In genomic region chr9:21413089-21414023, GRCh38 we compare ENCODE assay signal across 11 cellular contexts. TPM values are rescaled to one million over a fixed set of nuclear protein-coding genes. Genes with fewer than 3 reads are reported as not detected.
DNase-seq lines count a peak whose midpoint lies in the region; ATAC-seq and TF ChIP-seq lines count a peak whose summit lies in the region.
"Had no signal": no experiment of that assay in that cellular context is flagged by ENCODE, and none has a peak within 500 bp of the region (broad histone marks: within the 10 kb centered on the region; RNA-seq: fewer than 3 reads in every experiment).

No MANE protein-coding gene starts in this region.

- TF ChIP-seq CTCF in brain microvascular endothelial cell (IDR thresholded peaks at IDR 0.05; ENCODE audit: low read depth, low read length, missing control alignments) (peak; percentile 45), osteoblast (IDR thresholded peaks at IDR 0.05; ENCODE audit: extremely low read depth, low read depth, low read length) (peak; percentile 53), osteocyte (IDR thresholded peaks at IDR 0.05) (no peak), gastroesophageal sphincter (IDR thresholded peaks at IDR 0.05) (no peak)

- no peaks in the 10 kb centered on the region for H4K20me1 ChIP-seq in osteoblast (ENCODE audit: insufficient read depth, low read length)

- H3K9me3 Mint-ChIP-seq in osteocyte (ENCODE audit: unreplicated experiment), result no peaks in the 10 kb centered on the region

- H3K4me2 ChIP-seq in osteoblast (ENCODE audit: insufficient read depth, low read length), result no peak overlapping the region

- no peak overlapping the region for H3K27ac Mint-ChIP-seq in osteocyte (ENCODE audit: unreplicated experiment)

- in situ Hi-C loops in brain microvascular endothelial cell (cut with HindIII; ENCODE audit: low pct_ligation_motif_present, low sequenced_read_pairs), result no loop called here

- H3K79me2 ChIP-seq in osteoblast (ENCODE audit: insufficient read depth, low read length), result no peaks in the 10 kb centered on the region

- H3K9me3 ChIP-seq in osteoblast (ENCODE audit: low read depth, low read length) (no peaks in the 10 kb centered on the region), gastroesophageal sphincter (no peaks in the 10 kb centered on the region)

- no peak overlapping the region for H2AFZ ChIP-seq in osteoblast (ENCODE audit: low read length)

- H3K4me3 ChIP-seq in brain microvascular endothelial cell (ENCODE audit: low read depth, low read length) (no peak overlapping the region), osteoblast (ENCODE audit: insufficient read depth, low read length) (no peak overlapping the region), gastroesophageal sphincter (no peak overlapping the region)

- no peak overlapping the region for H3K4me3 Mint-ChIP-seq in osteocyte (ENCODE audit: unreplicated experiment)

- H3K27me3 ChIP-seq in brain microvascular endothelial cell (replicated peaks) (no peaks in the 10 kb centered on the region), osteoblast (ENCODE audit: insufficient read depth, low read length) (peaks cover 28% of the 10 kb centered on the region), gastroesophageal sphincter (peaks cover 6% of the 10 kb centered on the region)

- DNase-seq in DMS53 (lab: John Stamatoyannopoulos, UW), result peak; percentile 22
- no peak for DNase-seq in DMS53 treated with DMSO at 0.1 percent for 48 hours (lab: John Stamatoyannopoulos, UW; ENCODE audit: unreplicated experiment)
- DNase-seq in brain microvascular endothelial cell, result no peak
- no peak for DNase-seq in osteoblast (ENCODE audit: insufficient read length, low spot score, missing footprints)
- DNase-seq in osteocyte (ENCODE audit: extremely low spot score, unreplicated experiment), result no peak
- DNase-seq in middle frontal gyrus (ENCODE audit: extremely low spot score, low spot score), result no peak
- DNase-seq: stimulated activated CD4-positive, alpha-beta T cell treated with anti-CD3 and anti-CD28 coated beads, Interleukin-4, amount 100 ng/mL, for 24 hours; T1000 had no signal

- no peak for TF ChIP-seq EP300 in gastroesophageal sphincter (IDR thresholded peaks at IDR 0.05)

- H3K4me1 ChIP-seq in osteoblast (ENCODE audit: insufficient read depth, low read length) (no peaks in the 10 kb centered on the region), gastroesophageal sphincter (no peaks in the 10 kb centered on the region)

- H3K27ac ChIP-seq in brain microvascular endothelial cell, result no peak overlapping the region
- H3K27ac ChIP-seq in osteoblast (ENCODE audit: low read depth, low read length), result no peak overlapping the region
- no peak overlapping the region for H3K27ac ChIP-seq in gastroesophageal sphincter

- ATAC-seq in HG02759 (IDR thresholded peaks at IDR 0.05; ENCODE audit: unreplicated experiment), result peak; percentile 54
- ATAC-seq in gastroesophageal sphincter, result no peak

- H3K36me3 ChIP-seq in brain microvascular endothelial cell (replicated peaks) (no peaks in the 10 kb centered on the region), osteoblast (ENCODE audit: insufficient read depth, low read length) (no peaks in the 10 kb centered on the region), gastroesophageal sphincter (no peaks in the 10 kb centered on the region)

- no peaks in the 10 kb centered on the region for H3K36me3 Mint-ChIP-seq in osteocyte (ENCODE audit: unreplicated experiment)

- TF ChIP-seq POLR2A in gastroesophageal sphincter (IDR thresholded peaks at IDR 0.05), result no peak

- H3K27me3 Mint-ChIP-seq in osteocyte (ENCODE audit: unreplicated experiment), result peaks cover 46% of the 10 kb centered on the region

- H3K4me1 Mint-ChIP-seq in osteocyte (ENCODE audit: unreplicated experiment), result no peaks in the 10 kb centered on the region

- 49 to 58% methylated on average over 4 to 9 of the region's 9 CpGs for WGBS in gastroesophageal sphincter (ENCODE audit: low coverage in 1 of 2), 2 donors

RNA-seq across cellular contexts. Expression of gene IFNA8, which starts 4.4 kb away (rescaled TPM):
- not detected in 2 replicates for total RNA-seq in osteoblast
- not detected in 2 replicates for total RNA-seq in osteocyte
- total RNA-seq in gastroesophageal sphincter, result not detected
- total RNA-seq: A172 had no signal

RNA-seq across cellular contexts. Expression of gene IFNA1, which starts 26.9 kb away (rescaled TPM):
- not detected in 2 replicates for total RNA-seq in osteoblast
- total RNA-seq in osteocyte, result not detected in 2 replicates
- total RNA-seq in gastroesophageal sphincter, result not detected
- total RNA-seq: A172 had no signal

RNA-seq across cellular contexts. Expression of gene IFNA2, which starts 28.2 kb away (rescaled TPM):
- total RNA-seq in osteoblast (not detected in 2 replicates), osteocyte (not detected in 2 replicates), gastroesophageal sphincter (not detected)
- total RNA-seq: A172 had no signal

RNA-seq across cellular contexts. Expression of gene IFNA13, which starts 45.5 kb away (rescaled TPM):
- total RNA-seq in osteoblast, result not detected in 2 replicates
- total RNA-seq in osteocyte, result not detected in 2 replicates
- total RNA-seq in gastroesophageal sphincter, result not detected
- total RNA-seq: A172 had no signal

Comparison
In these comparisons a context has a peak if more than half of its experiments do, and no peak if none do; other contexts are left out.
1. CTCF ChIP-seq: peak in brain microvascular endothelial cell (single experiment) and osteoblast (single experiment); none in osteocyte (single experiment) and gastroesophageal sphincter (0 of 4).